Comparison of ENCODE assay signal across 2 cellular contexts in genomic region chr1:108842525-108843181, GRCh38.
TF ChIP-seq lines count a peak whose summit lies in the region.

No MANE protein-coding gene starts in this region.

TF ChIP-seq in HEK293, 187 proteins besides CTCF, POLR2A, EP300 and RAD21:
- TF ChIP-seq SCRT1 (tag by site-specific recombination; IDR thresholded peaks at IDR 0.05; ENCODE audit: borderline replicate concordance) = peak; percentile 87
- TF ChIP-seq PRDM10 (tag by site-specific recombination; IDR thresholded peaks at IDR 0.05) = peak; percentile 28; the same call in 1 of the 2 replicates
- peak; percentile 95 for TF ChIP-seq SCRT2 (tag by site-specific recombination; IDR thresholded peaks at IDR 0.05)
- no peak for TF ChIP-seq ZNF398 (tag by site-specific recombination; IDR thresholded peaks at IDR 0.05)
- TF ChIP-seq ZSCAN23 (tag by site-specific recombination; IDR thresholded peaks at IDR 0.05) = no peak
- no peak for TF ChIP-seq ZNF747 (tag by site-specific recombination; IDR thresholded peaks at IDR 0.05)
- TF ChIP-seq ZNF585B (tag by site-specific recombination; IDR thresholded peaks at IDR 0.05) = no peak

TF ChIP-seq in K562, 482 proteins besides CTCF, POLR2A, EP300 and RAD21:
- TF ChIP-seq NRF1 (conservative IDR thresholded peaks at IDR 0.05 in 1 of 2, IDR thresholded peaks at IDR 0.05 in 1 of 2) (no peak), MTA2 (IDR thresholded peaks at IDR 0.05; ENCODE audit: low read depth) (peak; percentile 40; the same call in 1 of the 2 replicates), RCOR1 (IDR thresholded peaks at IDR 0.05; ENCODE audit: borderline replicate concordance in 1 of 2, low read depth in 2 of 2, low read length in 2 of 2) (0 out of 4 replicates have a peak, but pooled peaks of 1 of the 2 experiments have one; percentile 8), HDAC1 (IDR thresholded peaks at IDR 0.05) (0 out of 4 replicates have a peak, but pooled peaks of 1 of the 2 experiments have one; percentile 27), SMARCE1 (IDR thresholded peaks at IDR 0.05) (peak; percentile 38; the same call in 1 of the 2 replicates), TAL1 (IDR thresholded peaks at IDR 0.05) (peak; percentile 36; the same call in 1 of the 2 replicates), DDX20 (tag; IDR thresholded peaks at IDR 0.05; ENCODE audit: low read depth) (no peak), ZEB2 (IDR thresholded peaks at IDR 0.05) (peak; percentile 67), SOX6 (IDR thresholded peaks at IDR 0.05) (peak; percentile 79), TCF3 (CRISPR knock-in tag; IDR thresholded peaks at IDR 0.05) (0 out of 2 replicates have a peak, but pooled peaks have one; percentile 16), CBFA2T2 (conservative IDR thresholded peaks at IDR 0.05) (0 out of 2 replicates have a peak, but pooled peaks have one; percentile 28), ZNF384 (IDR thresholded peaks at IDR 0.05; ENCODE audit: low read depth, low read length) (no peak), CBFA2T3 (IDR thresholded peaks at IDR 0.05) (peak; percentile 54), ARID1B (IDR thresholded peaks at IDR 0.05) (peak; percentile 57; the same call in 1 of the 2 replicates), DPF2 (IDR thresholded peaks at IDR 0.05) (0 out of 2 replicates have a peak, but pooled peaks have one; percentile 25), SP2 (IDR thresholded peaks at IDR 0.05; ENCODE audit: extremely low read depth, low read depth, low read length, poor library complexity, severe bottlenecking) (no peak)
